15 cellular contexts compared by ENCODE assay signal in the genomic region with DNA sequence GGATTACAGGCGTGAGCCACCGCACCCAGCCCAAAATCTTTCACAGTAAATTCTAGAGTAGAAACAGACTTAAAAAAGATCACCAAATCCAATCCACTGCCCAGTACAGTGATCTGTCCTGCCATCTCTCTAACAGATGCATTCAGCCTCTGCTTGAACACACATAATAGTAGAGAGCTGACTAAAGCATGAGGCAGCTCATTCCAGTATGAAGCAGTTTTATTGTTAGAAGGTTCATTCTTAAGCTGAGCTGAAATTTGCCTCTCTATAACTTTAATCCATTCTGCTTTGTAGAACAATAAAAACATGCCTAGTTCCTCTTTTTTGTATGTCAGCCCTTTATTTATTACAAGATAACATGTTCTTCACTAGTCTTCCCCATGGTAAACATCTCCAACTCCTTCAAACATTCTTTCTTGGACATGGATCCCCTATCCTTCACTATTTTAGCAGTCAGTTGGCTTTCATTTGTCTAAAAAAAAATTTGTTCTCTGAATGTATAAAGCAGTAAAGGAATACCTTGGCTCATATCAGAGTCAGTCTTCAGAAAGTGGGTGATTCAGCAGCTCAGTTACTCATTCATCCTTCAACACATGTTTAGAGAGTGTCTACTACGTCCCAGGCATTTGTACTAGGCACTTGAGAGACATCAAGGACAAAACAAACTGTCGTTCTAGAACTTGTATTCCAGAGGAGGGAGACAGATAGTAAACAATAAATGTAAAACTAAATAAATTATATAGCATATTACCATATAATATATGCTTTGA. TPM values are rescaled to one million over a fixed set of nuclear protein-coding genes. Genes with fewer than 3 reads are reported as not detected.
DNase-seq lines count a peak whose midpoint lies in the region; ATAC-seq and TF ChIP-seq lines count a peak whose summit lies in the region.
"Had no signal": no experiment of that assay in that cellular context is flagged by ENCODE, and none has a peak within 500 bp of the region (broad histone marks: within the 10 kb centered on the region; RNA-seq: fewer than 3 reads in every experiment).

No MANE protein-coding gene starts in this region.

- H3K4me3 ChIP-seq in brain microvascular endothelial cell (ENCODE audit: low read depth, low read length) = no peak overlapping the region

- TF ChIP-seq CTCF in brain microvascular endothelial cell (IDR thresholded peaks at IDR 0.05; ENCODE audit: low read depth, low read length, missing control alignments) = no peak

- peak; percentile 37 for DNase-seq in Daoy (ENCODE audit: low read depth)
- peak; percentile 23 for DNase-seq in MV-4-11 (lab: John Stamatoyannopoulos, UW)
- DNase-seq in brain microvascular endothelial cell = peak; percentile 45
- peak; percentile 67 for DNase-seq in kidney tubule cell (ENCODE audit: low spot score)
- no peak for DNase-seq in cardiac septum (ENCODE audit: low spot score)
- DNase-seq in DMS 273 treated with DMSO at 0.1 percent for 48 hours (lab: John Stamatoyannopoulos, UW) = no peak
- DNase-seq in activated gamma-delta T cell (lab: John Stamatoyannopoulos, UW) = no peak
- DNase-seq: activated CD8-positive, alpha-beta T cell treated with anti-CD3 and anti-CD28 coated beads, Interleukin-2, amount 10 ng/mL, durations not matched to agents 7 days and 5 days; AML-193; amygdala; NCI-H82; T-helper 1 cell had no signal

- in situ Hi-C loops in brain microvascular endothelial cell (cut with HindIII; ENCODE audit: low pct_ligation_motif_present, low sequenced_read_pairs) = no loop called here

- intact Hi-C loops in cardiac septum (cut with DNase I) = no loop called here

- no peaks in the 10 kb centered on the region for H3K36me3 ChIP-seq in brain microvascular endothelial cell (replicated peaks)

- no peak for ATAC-seq in HG03135 (IDR thresholded peaks at IDR 0.05; ENCODE audit: unreplicated experiment)
- ATAC-seq: activated CD8-positive, alpha-beta T cell treated with anti-CD3 and anti-CD28 coated beads, Interleukin-2, amount 10 ng/mL, durations not matched to agents 7 days and 5 days; HepG2; WTC11 had no signal

- H3K27ac ChIP-seq in brain microvascular endothelial cell = peak overlapping the region; percentile 20

- no peaks in the 10 kb centered on the region for H3K27me3 ChIP-seq in brain microvascular endothelial cell (replicated peaks)

RNA-seq across cellular contexts. Expression of gene PTBP2, which starts 10.7 kb away (rescaled TPM):
- total RNA-seq in Daoy (2014; rRNA removed; shearing (Covaris generic)) = 48.1 and 56.6 TPM in 2 replicates
- total RNA-seq in cardiac septum = 15.0 TPM

Comparison
In these comparisons a context has a peak if more than half of its experiments do, and no peak if none do; other contexts are left out.
1. DNase-seq: peak in Daoy (single experiment), MV-4-11 (single experiment), brain microvascular endothelial cell (single experiment) and kidney tubule cell (single experiment); none in cardiac septum (single experiment), DMS 273 treated with DMSO at 0.1 percent for 48 hours (single experiment) and activated gamma-delta T cell (single experiment).